1 cellular context compared by ENCODE assay signal in the genomic region with DNA sequence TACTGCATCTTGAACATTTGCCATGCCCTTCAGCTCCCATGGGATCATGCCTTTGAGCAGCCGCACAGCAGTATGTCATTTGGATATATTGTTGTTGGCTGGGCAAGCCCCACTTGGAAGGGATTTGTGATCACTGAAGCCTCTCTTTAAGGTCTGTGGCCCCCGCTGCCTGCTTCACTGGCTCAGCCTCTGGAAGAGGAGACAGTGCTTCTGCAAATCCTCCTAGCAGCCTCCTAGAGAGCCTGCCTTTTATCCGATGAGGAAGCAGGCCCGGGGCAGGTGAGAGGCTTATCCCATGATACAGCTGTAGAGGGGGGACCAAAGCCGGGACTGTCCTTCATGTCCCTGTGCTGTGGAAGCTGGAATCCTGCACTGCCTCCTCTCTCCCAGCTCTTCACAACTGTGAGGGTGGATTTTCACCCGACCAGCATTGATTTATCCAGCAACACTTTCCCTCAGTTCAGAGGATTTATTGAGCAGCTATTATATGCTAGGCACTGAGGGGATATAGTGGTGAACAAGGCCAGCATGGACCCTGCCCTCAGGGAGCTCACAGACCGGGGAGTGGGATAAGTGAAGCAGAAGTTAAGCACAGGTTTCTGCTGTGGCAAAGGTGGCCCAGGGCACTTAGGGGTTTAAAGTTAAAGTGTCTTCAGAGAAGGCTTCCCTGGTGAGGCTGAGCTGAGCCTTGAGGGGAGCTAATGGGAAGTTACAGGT.
TF ChIP-seq lines count a peak whose summit lies in the region.

No MANE protein-coding gene starts in this region.

TF ChIP-seq in H1, 55 proteins besides CTCF, POLR2A, EP300 and RAD21:
- TF ChIP-seq JUN (IDR thresholded peaks at IDR 0.05; ENCODE audit: low read depth, low read length) = no peak
- no peak for TF ChIP-seq CHD2 (IDR thresholded peaks at IDR 0.05; ENCODE audit: low read length)
- TF ChIP-seq TCF12 (IDR thresholded peaks at IDR 0.05; ENCODE audit: low read depth, low read length) = no peak
- no peak for TF ChIP-seq RNF2 (IDR thresholded peaks at IDR 0.05; ENCODE audit: borderline replicate concordance, low read depth, low read length, missing control alignments, poor library complexity, severe bottlenecking)
- TF ChIP-seq GABPA (IDR thresholded peaks at IDR 0.05; ENCODE audit: borderline replicate concordance, insufficient read depth, low read length) = no peak
- no peak for TF ChIP-seq MAX (IDR thresholded peaks at IDR 0.05)
- TF ChIP-seq NANOG (IDR thresholded peaks at IDR 0.05; ENCODE audit: insufficient read depth, low read depth, low read length, poor library complexity, severe bottlenecking) = no peak
- no peak for TF ChIP-seq KDM5A (IDR thresholded peaks at IDR 0.05; ENCODE audit: low read length)
- no peak for TF ChIP-seq RXRA (IDR thresholded peaks at IDR 0.05; ENCODE audit: insufficient read depth, low read depth, low read length)
- TF ChIP-seq SP4 (IDR thresholded peaks at IDR 0.05; ENCODE audit: low read length) = no peak
- TF ChIP-seq KDM1A (IDR thresholded peaks at IDR 0.05; ENCODE audit: borderline replicate concordance, low read length) = no peak
- TF ChIP-seq EGR1 (IDR thresholded peaks at IDR 0.05; ENCODE audit: borderline replicate concordance, low read depth, low read length) = no peak
